Comparison of ENCODE assay signal across 8 cellular contexts in the genomic region with DNA sequence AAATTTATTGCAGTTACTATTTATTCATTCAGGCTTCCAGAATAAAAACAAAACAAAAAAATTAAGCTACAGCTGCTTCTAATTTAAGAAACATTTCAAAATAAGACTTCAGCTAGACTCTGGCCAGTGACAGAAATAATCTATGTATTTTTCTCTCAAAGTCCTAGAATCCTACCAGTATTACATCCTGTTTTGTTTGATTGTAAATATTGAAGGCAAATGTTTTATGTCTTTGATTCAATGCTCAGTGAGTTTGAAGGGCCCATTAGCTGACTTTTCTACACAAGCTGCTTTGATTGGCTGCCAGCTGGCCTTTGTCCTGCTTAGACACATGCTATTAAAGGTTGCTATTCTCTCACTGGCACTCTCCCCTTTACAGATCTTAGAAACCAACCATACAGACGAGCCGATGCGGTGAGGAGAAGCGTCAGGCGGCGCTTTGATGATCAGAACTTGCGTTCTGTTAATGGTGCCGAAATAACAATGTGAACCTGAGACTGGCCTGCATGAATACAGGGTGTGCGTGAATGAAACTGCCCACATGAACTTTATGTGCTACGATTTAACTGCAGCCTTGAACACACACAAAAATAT.
DNase-seq lines count a peak whose midpoint lies in the region; ATAC-seq and TF ChIP-seq lines count a peak whose summit lies in the region.

No MANE protein-coding gene starts in this region.

- peaks cover 8% of the 10 kb centered on the region for H3K36me3 ChIP-seq in SK-N-MC (ENCODE audit: insufficient read depth, low read length)

- no peak for DNase-seq in HFFc6
- DNase-seq in SK-N-MC (ENCODE audit: low read depth, low spot score): no peak
- DNase-seq in Right ventricle myocardium superior: peak; percentile 83
- peak; percentile 43 for DNase-seq in retina
- DNase-seq in ecto neural progenitor cell (ENCODE audit: low spot score): no peak
- DNase-seq in stimulated activated naive CD4-positive, alpha-beta T cell treated with Interleukin-2 at 50 U/mL for 16 hours (lab: John Stamatoyannopoulos, UW): no peak

- peak overlapping the region; percentile 62 for H3K4me3 Mint-ChIP-seq in HFFc6

- no peaks in the 10 kb centered on the region for H3K9me3 Mint-ChIP-seq in HFFc6

- no peak overlapping the region for H3K4me3 ChIP-seq in SK-N-MC

- H3K9me3 ChIP-seq in SK-N-MC (ENCODE audit: low read depth, low read length): no peaks in the 10 kb centered on the region

- no peak for TF ChIP-seq CTCF in HFFc6 (IDR thresholded peaks at IDR 0.05)

- no peak overlapping the region for H3K9ac ChIP-seq in SK-N-MC (ENCODE audit: insufficient read length)

- H3K4me1 Mint-ChIP-seq in HFFc6 (ENCODE audit: low read depth): peaks cover 31% of the 10 kb centered on the region

- H3K27ac ChIP-seq in SK-N-MC: peak overlapping the region; percentile 37; the same call in 1 of the 2 replicates

- H3K36me3 Mint-ChIP-seq in HFFc6 (ENCODE audit: low read depth): peaks cover 26% of the 10 kb centered on the region

- peak overlapping the region; percentile 88 for H3K27ac Mint-ChIP-seq in HFFc6

- ATAC-seq in Right ventricle myocardium superior (ENCODE audit: poor library complexity) (peak; percentile 88), GM19328 (IDR thresholded peaks at IDR 0.05; ENCODE audit: unreplicated experiment) (no peak), HG02571 (IDR thresholded peaks at IDR 0.05; ENCODE audit: unreplicated experiment) (no peak)

- intact Hi-C loops in Right ventricle myocardium superior (cut with DNase I): no loop called here

- H3K27me3 Mint-ChIP-seq in HFFc6 (ENCODE audit: insufficient read depth): no peaks in the 10 kb centered on the region

Comparison
In these comparisons a context has a peak if more than half of its experiments do, and no peak if none do; other contexts are left out.
1. DNase-seq: peak in Right ventricle myocardium superior (single experiment) and retina (single experiment); none in HFFc6 (single experiment), SK-N-MC (single experiment), ecto neural progenitor cell (single experiment) and stimulated activated naive CD4-positive, alpha-beta T cell treated with Interleukin-2 at 50 U/mL for 16 hours (single experiment).